ENCODE assay signal across 10 cellular contexts in the genomic region with DNA sequence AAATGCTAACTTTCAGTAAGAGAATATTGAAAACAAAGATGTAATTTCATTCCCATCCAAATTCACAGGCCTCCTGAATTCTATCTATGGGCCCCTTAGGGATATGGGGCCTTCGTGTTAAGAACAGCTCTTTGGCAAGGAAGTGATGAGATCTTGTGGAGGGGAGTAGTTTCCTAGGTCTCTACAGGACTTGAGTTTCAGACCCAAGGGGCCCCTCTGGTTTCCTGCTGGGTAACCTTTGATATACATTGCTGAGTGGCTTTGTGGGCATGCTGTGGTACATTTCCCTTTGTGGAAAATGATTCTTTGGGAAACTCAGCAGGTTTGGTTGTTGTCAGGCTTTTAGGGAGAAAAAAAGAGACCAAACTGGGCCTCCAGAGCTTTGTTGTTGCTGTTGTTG. TPM values are rescaled to one million over a fixed set of nuclear protein-coding genes. Genes with fewer than 3 reads are reported as not detected.
DNase-seq lines count a peak whose midpoint lies in the region; ATAC-seq lines count a peak whose summit lies in the region.
"Had no signal": no experiment of that assay in that cellular context is flagged by ENCODE, and none has a peak within 500 bp of the region (broad histone marks: within the 10 kb centered on the region; RNA-seq: fewer than 3 reads in every experiment).

No MANE protein-coding gene starts in this region.

- no peaks in the 10 kb centered on the region for H3K9me3 ChIP-seq in skeletal muscle tissue (ENCODE audit: control insufficient read depth in 3 of 3, low read length in 3 of 3)
- H3K9me3 ChIP-seq: MG63 had no signal

- H3K9me3 Mint-ChIP-seq in activated CD8-positive, alpha-beta memory T cell treated with anti-CD3 and anti-CD28 coated beads, Interleukin-2, amount 10 ng/mL, durations not matched to agents 7 days and 5 days (ENCODE audit: low read depth) = no peaks in the 10 kb centered on the region
- H3K9me3 Mint-ChIP-seq in activated naive CD8-positive, alpha-beta T cell treated with anti-CD3 and anti-CD28 coated beads, Interleukin-2, amount 10 ng/mL, durations not matched to agents 7 days and 5 days = no peaks in the 10 kb centered on the region

- H3K27me3 ChIP-seq in skeletal muscle tissue (ENCODE audit: control insufficient read depth in 3 of 3, insufficient read depth in 3 of 3, low read length in 3 of 3) = no peaks in the 10 kb centered on the region
- H3K27me3 ChIP-seq: MG63 had no signal

- POLR2A ChIA-PET in activated naive CD8-positive, alpha-beta T cell treated with anti-CD3 and anti-CD28 coated beads, Interleukin-2, amount 10 ng/mL, durations not matched to agents 7 days and 5 days (lab: Charles Lee) = interaction anchor here (0.6 to 4.8 kb wide), 5 partner anchors 9 to 112 kb away, joined by 6 to 29 read pairs (median 7); a partner anchor contains a TSS

- CTCF ChIA-PET in activated CD8-positive, alpha-beta memory T cell treated with anti-CD3 and anti-CD28 coated beads, Interleukin-2, amount 10 ng/mL, durations not matched to agents 7 days and 5 days (lab: Charles Lee) = interaction anchor here (0.9 to 16.8 kb wide), 5 partner anchors 10 to 209 kb away, joined by 3 to 474 read pairs (median 18); a partner anchor contains a TSS

- H3K27me3 Mint-ChIP-seq in activated CD8-positive, alpha-beta memory T cell treated with anti-CD3 and anti-CD28 coated beads, Interleukin-2, amount 10 ng/mL, durations not matched to agents 7 days and 5 days = no peaks in the 10 kb centered on the region
- no peaks in the 10 kb centered on the region for H3K27me3 Mint-ChIP-seq in activated naive CD8-positive, alpha-beta T cell treated with anti-CD3 and anti-CD28 coated beads, Interleukin-2, amount 10 ng/mL, durations not matched to agents 7 days and 5 days

- H3K27ac Mint-ChIP-seq in activated CD8-positive, alpha-beta memory T cell treated with anti-CD3 and anti-CD28 coated beads, Interleukin-2, amount 10 ng/mL, durations not matched to agents 7 days and 5 days = peak overlapping the region; percentile 80
- H3K27ac Mint-ChIP-seq in activated naive CD8-positive, alpha-beta T cell treated with anti-CD3 and anti-CD28 coated beads, Interleukin-2, amount 10 ng/mL, durations not matched to agents 7 days and 5 days = peak overlapping the region; percentile 92

- peak; percentile 22 for ATAC-seq in activated CD8-positive, alpha-beta memory T cell treated with anti-CD3 and anti-CD28 coated beads, Interleukin-2, amount 10 ng/mL, durations not matched to agents 7 days and 5 days
- peak; percentile 40 for ATAC-seq in activated naive CD8-positive, alpha-beta T cell treated with anti-CD3 and anti-CD28 coated beads, Interleukin-2, amount 10 ng/mL, durations not matched to agents 7 days and 5 days (ENCODE audit: low read depth)

- H3K4me3 Mint-ChIP-seq in activated CD8-positive, alpha-beta memory T cell treated with anti-CD3 and anti-CD28 coated beads, Interleukin-2, amount 10 ng/mL, durations not matched to agents 7 days and 5 days = peak overlapping the region; percentile 20
- peak overlapping the region; percentile 99 for H3K4me3 Mint-ChIP-seq in activated naive CD8-positive, alpha-beta T cell treated with anti-CD3 and anti-CD28 coated beads, Interleukin-2, amount 10 ng/mL, durations not matched to agents 7 days and 5 days

- peak; percentile 64 for DNase-seq in activated CD8-positive, alpha-beta memory T cell treated with anti-CD3 and anti-CD28 coated beads, Interleukin-2, amount 10 ng/mL, durations not matched to agents 7 days and 5 days
- DNase-seq in activated CD8-positive, alpha-beta memory T cell treated with anti-CD3 and anti-CD28 coated beads, Interleukin-2, amount 50 U/mL, for 4 hours = no peak
- DNase-seq in NOMO-1 treated with DMSO at 0.1 percent for 48 hours (lab: John Stamatoyannopoulos, UW; ENCODE audit: unreplicated experiment) = peak; percentile 65
- no peak for DNase-seq in activated naive CD8-positive, alpha-beta T cell treated with anti-CD3 and anti-CD28 coated beads, Interleukin-2, amount 10 ng/mL, durations not matched to agents 7 days and 5 days
- no peak for DNase-seq in NCI-H2196 treated with DMSO at 0.1 percent for 48 hours (lab: John Stamatoyannopoulos, UW; ENCODE audit: unreplicated experiment)
- no peak for DNase-seq in NCI-H146 treated with DMSO at 0.1 percent for 48 hours (lab: John Stamatoyannopoulos, UW; ENCODE audit: unreplicated experiment)
- DNase-seq in NCI-H1048 (lab: John Stamatoyannopoulos, UW) = no peak
- DNase-seq: MG63, T1000 had no signal

- H3K4me3 ChIP-seq in skeletal muscle tissue (ENCODE audit: low read length in 3 of 3) = no peak overlapping the region
- H3K4me3 ChIP-seq: MG63 had no signal

- peaks cover 26% of the 10 kb centered on the region for H3K36me3 Mint-ChIP-seq in activated CD8-positive, alpha-beta memory T cell treated with anti-CD3 and anti-CD28 coated beads, Interleukin-2, amount 10 ng/mL, durations not matched to agents 7 days and 5 days
- H3K36me3 Mint-ChIP-seq in activated naive CD8-positive, alpha-beta T cell treated with anti-CD3 and anti-CD28 coated beads, Interleukin-2, amount 10 ng/mL, durations not matched to agents 7 days and 5 days = peaks cover 13% of the 10 kb centered on the region

- peak overlapping the region in 1 of 3 donors; percentile 36 for H3K9ac ChIP-seq in skeletal muscle tissue (ENCODE audit: low read depth in 1 of 3, low read length in 3 of 3)

- H3K4me1 ChIP-seq in skeletal muscle tissue (ENCODE audit: control insufficient read depth in 3 of 3, insufficient read depth in 3 of 3, low read length in 3 of 3) = peaks cover 74 to 81% (median 76%) of the 10 kb centered on the region in 3 donors

- no peaks in the 10 kb centered on the region for H3K36me3 ChIP-seq in skeletal muscle tissue (ENCODE audit: control insufficient read depth in 3 of 3, insufficient read depth in 3 of 3, low read length in 3 of 3)
- H3K36me3 ChIP-seq: MG63 had no signal

- peak overlapping the region; percentile 9 for H3K27ac ChIP-seq in skeletal muscle tissue (ENCODE audit: low read depth, low read length)

- peaks cover 83% of the 10 kb centered on the region for H3K4me1 Mint-ChIP-seq in activated CD8-positive, alpha-beta memory T cell treated with anti-CD3 and anti-CD28 coated beads, Interleukin-2, amount 10 ng/mL, durations not matched to agents 7 days and 5 days
- peaks cover 77% of the 10 kb centered on the region for H3K4me1 Mint-ChIP-seq in activated naive CD8-positive, alpha-beta T cell treated with anti-CD3 and anti-CD28 coated beads, Interleukin-2, amount 10 ng/mL, durations not matched to agents 7 days and 5 days

RNA-seq across cellular contexts. Expression of a gene that starts 6.2 kb away (rescaled TPM):
- total RNA-seq in activated CD8-positive, alpha-beta memory T cell treated with anti-CD3 and anti-CD28 coated beads, Interleukin-2, amount 10 ng/mL, durations not matched to agents 7 days and 5 days = 100 to 1,000 TPM in 1 of 2 experiments, 10 to 100 TPM in 1; 83.5 to 104 TPM
- total RNA-seq in activated naive CD8-positive, alpha-beta T cell treated with anti-CD3 and anti-CD28 coated beads, Interleukin-2, amount 10 ng/mL, durations not matched to agents 7 days and 5 days = 100 to 1,000 TPM in 1 of 2 experiments, 10 to 100 TPM in 1; 98.8 to 101 TPM
- 54.8 TPM for total RNA-seq in skeletal muscle tissue

RNA-seq across cellular contexts. Expression of a gene that starts 20.9 kb away (rescaled TPM):
- total RNA-seq in activated CD8-positive, alpha-beta memory T cell treated with anti-CD3 and anti-CD28 coated beads, Interleukin-2, amount 10 ng/mL, durations not matched to agents 7 days and 5 days = 100 to 1,000 TPM; 154 to 163 TPM
- 100 to 1,000 TPM; 154 to 159 TPM for total RNA-seq in activated naive CD8-positive, alpha-beta T cell treated with anti-CD3 and anti-CD28 coated beads, Interleukin-2, amount 10 ng/mL, durations not matched to agents 7 days and 5 days
- total RNA-seq in skeletal muscle tissue = 1.6 TPM

RNA-seq across cellular contexts. Expression of a gene that starts 53.3 kb away (rescaled TPM):
- 10 to 100 TPM; 22.7 to 23.5 TPM for total RNA-seq in activated CD8-positive, alpha-beta memory T cell treated with anti-CD3 and anti-CD28 coated beads, Interleukin-2, amount 10 ng/mL, durations not matched to agents 7 days and 5 days
- total RNA-seq in activated naive CD8-positive, alpha-beta T cell treated with anti-CD3 and anti-CD28 coated beads, Interleukin-2, amount 10 ng/mL, durations not matched to agents 7 days and 5 days = 10 to 100 TPM; 21.8 to 22.7 TPM
- 8.9 TPM for total RNA-seq in skeletal muscle tissue

Comparison
In these comparisons a context has a peak if more than half of its experiments do, and no peak if none do; other contexts are left out.
1. DNase-seq: peak in activated CD8-positive, alpha-beta memory T cell treated with anti-CD3 and anti-CD28 coated beads, Interleukin-2, amount 10 ng/mL, durations not matched to agents 7 days and 5 days (single experiment) and NOMO-1 treated with DMSO at 0.1 percent for 48 hours (single experiment); none in activated CD8-positive, alpha-beta memory T cell treated with anti-CD3 and anti-CD28 coated beads, Interleukin-2, amount 50 U/mL, for 4 hours (single experiment), activated naive CD8-positive, alpha-beta T cell treated with anti-CD3 and anti-CD28 coated beads, Interleukin-2, amount 10 ng/mL, durations not matched to agents 7 days and 5 days (single experiment), NCI-H2196 treated with DMSO at 0.1 percent for 48 hours (single experiment), NCI-H146 treated with DMSO at 0.1 percent for 48 hours (single experiment) and NCI-H1048 (single experiment).
2. RNA of a gene that starts 20.9 kb away (total RNA-seq): 154 to 163 TPM in activated CD8-positive, alpha-beta memory T cell treated with anti-CD3 and anti-CD28 coated beads, Interleukin-2, amount 10 ng/mL, durations not matched to agents 7 days and 5 days and 154 to 159 TPM in activated naive CD8-positive, alpha-beta T cell treated with anti-CD3 and anti-CD28 coated beads, Interleukin-2, amount 10 ng/mL, durations not matched to agents 7 days and 5 days; 1.6 TPM in skeletal muscle tissue (single experiment); every median in the first group is over 10 times any median in the second.